ENCODE assay signal across 20 cellular contexts in the genomic region with DNA sequence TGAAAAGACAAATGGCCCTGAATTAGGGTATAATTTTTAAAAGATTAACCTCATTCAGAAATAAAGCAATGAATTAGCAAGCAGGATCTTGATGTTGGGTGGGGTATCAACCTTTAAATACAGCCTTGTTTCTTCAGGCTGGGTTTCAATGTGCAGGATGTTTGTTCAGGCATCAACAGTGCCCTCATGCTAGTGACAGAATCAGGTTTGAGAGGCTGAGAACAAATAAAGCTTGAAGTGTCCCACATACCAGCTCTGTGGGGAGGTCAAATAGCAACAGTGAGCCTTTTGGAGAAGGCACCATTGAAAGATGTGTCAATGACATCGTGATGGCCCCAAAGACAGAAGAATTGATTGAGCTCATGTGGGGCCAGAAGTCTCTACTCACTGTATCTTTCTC.
DNase-seq lines count a peak whose midpoint lies in the region; ATAC-seq and TF ChIP-seq lines count a peak whose summit lies in the region.
"Had no signal": no experiment of that assay in that cellular context is flagged by ENCODE, and none has a peak within 500 bp of the region (broad histone marks: within the 10 kb centered on the region; RNA-seq: fewer than 3 reads in every experiment).

No MANE protein-coding gene starts in this region.

- H3K36me3 ChIP-seq in left ventricle myocardium inferior (peaks cover 54% of the 10 kb centered on the region), left lung (no peaks in the 10 kb centered on the region), upper lobe of left lung (no peaks in the 10 kb centered on the region), psoas muscle (ENCODE audit: insufficient read depth in 1 of 2, low read depth in 1 of 2) (peaks cover 0 to 10% of the 10 kb centered on the region in 2 donors)
- H3K36me3 ChIP-seq: BLaER1 treated with 17β-estradiol and CSF1 and Interleukin-3, amounts not matched to agents 10 nM and 100 nM; HAP-1; SJCRH30 had no signal

- no peak for TF ChIP-seq CTCF in left ventricle myocardium inferior (IDR thresholded peaks at IDR 0.05; ENCODE audit: borderline replicate concordance)
- TF ChIP-seq CTCF in left lung (IDR thresholded peaks at IDR 0.05), result no peak
- TF ChIP-seq CTCF in upper lobe of left lung (IDR thresholded peaks at IDR 0.05), result no peak
- TF ChIP-seq CTCF in GM10266 (IDR thresholded peaks at IDR 0.05; ENCODE audit: control insufficient read depth, insufficient read depth, low read depth, missing control alignments), result no peak
- TF ChIP-seq CTCF in psoas muscle (IDR thresholded peaks at IDR 0.05), result no peak

- H3K9me3 ChIP-seq in left ventricle myocardium inferior (replicated peaks), result no peaks in the 10 kb centered on the region
- no peaks in the 10 kb centered on the region for H3K9me3 ChIP-seq in left lung
- H3K9me3 ChIP-seq in upper lobe of left lung, result no peaks in the 10 kb centered on the region
- H3K9me3 ChIP-seq in psoas muscle, result no peaks in the 10 kb centered on the region
- H3K9me3 ChIP-seq: BLaER1 treated with 17β-estradiol and CSF1 and Interleukin-3, amounts not matched to agents 10 nM and 100 nM; HAP-1; SJCRH30 had no signal

- H3K4me1 ChIP-seq in left ventricle myocardium inferior, result peaks cover 26% of the 10 kb centered on the region
- H3K4me1 ChIP-seq in left lung, result peaks cover 0 to 8% of the 10 kb centered on the region in 2 donors
- peaks cover 0 to 10% (median 0%) of the 10 kb centered on the region in 4 donors for H3K4me1 ChIP-seq in upper lobe of left lung
- peaks cover 9% of the 10 kb centered on the region for H3K4me1 ChIP-seq in psoas muscle
- H3K4me1 ChIP-seq: HAP-1, SJCRH30 had no signal

- 50 to 59% methylated on average over 1 of the region's 1 CpG for WGBS in upper lobe of left lung, 2 donors
- 67 to 84% (median 79%) methylated on average over 1 of the region's 1 CpG for WGBS in psoas muscle, 3 donors

- ATAC-seq in Right ventricle myocardium superior (ENCODE audit: poor library complexity) (no peak), left lung (peak; percentile 96), upper lobe of left lung (ENCODE audit: low FRiP score in 2 of 2) (peak; percentile 38 to 60), psoas muscle (no peak)
- ATAC-seq: GM12878 had no signal

- peak overlapping the region; percentile 67 for H3K27ac ChIP-seq in left ventricle myocardium inferior (replicated peaks)
- no peak overlapping the region for H3K27ac ChIP-seq in left lung
- H3K27ac ChIP-seq in upper lobe of left lung, result no peak overlapping the region
- no peak overlapping the region for H3K27ac ChIP-seq in psoas muscle
- H3K27ac ChIP-seq: BLaER1 treated with 17β-estradiol and CSF1 and Interleukin-3, amounts not matched to agents 10 nM and 100 nM; KMS-11; SJCRH30 had no signal

- DNase-seq in left ventricle myocardium inferior, result no peak
- no peak for DNase-seq in Right ventricle myocardium superior
- DNase-seq in NCI-H345 treated with DMSO at 0.1 percent for 48 hours (lab: John Stamatoyannopoulos, UW; ENCODE audit: unreplicated experiment), result peak; percentile 7
- no peak for DNase-seq in left lung
- no peak for DNase-seq in upper lobe of left lung
- no peak for DNase-seq in GM10266 (ENCODE audit: extremely low spot score)
- no peak for DNase-seq in psoas muscle
- DNase-seq in hypothalamus (lab: John Stamatoyannopoulos, UW), result no peak
- DNase-seq: GF-D8, MV-4-11, NCI-H1417, NCI-H187, NCI-H2171, NCI-H446 treated with DMSO at 0.1 percent for 48 hours, NCI-H82, SJCRH30 had no signal

- H3K27me3 ChIP-seq in left ventricle myocardium inferior (ENCODE audit: low read depth) (no peaks in the 10 kb centered on the region), left lung (no peaks in the 10 kb centered on the region), upper lobe of left lung (no peaks in the 10 kb centered on the region), psoas muscle (ENCODE audit: insufficient read depth in 3 of 3, low read length in 2 of 3) (no peaks in the 10 kb centered on the region)
- H3K27me3 ChIP-seq: BLaER1 treated with 17β-estradiol and CSF1 and Interleukin-3, amounts not matched to agents 10 nM and 100 nM; SJCRH30 had no signal

- no peak for TF ChIP-seq EP300 in upper lobe of left lung (IDR thresholded peaks at IDR 0.05)

- intact Hi-C loops in left ventricle myocardium inferior (cut with micrococcal nuclease), result no loop called here
- intact Hi-C loops in Right ventricle myocardium superior (cut with DNase I), result no loop called here
- intact Hi-C loops in left lung (cut with DNase I), result no loop called here
- intact Hi-C loops in psoas muscle (cut with DNase I), result no loop called here

- H3K4me3 ChIP-seq in left ventricle myocardium inferior (no peak overlapping the region), left lung (no peak overlapping the region), upper lobe of left lung (no peak overlapping the region), psoas muscle (no peak overlapping the region)
- H3K4me3 ChIP-seq: BLaER1 treated with 17β-estradiol and CSF1 and Interleukin-3, amounts not matched to agents 10 nM and 100 nM; GM12878; HAP-1; SJCRH30 had no signal

- TF ChIP-seq POLR2A in upper lobe of left lung (IDR thresholded peaks at IDR 0.05), result no peak

Comparison
In these comparisons a context has a peak if more than half of its experiments do, and no peak if none do; other contexts are left out.
1. ATAC-seq: peak in left lung (single experiment) and upper lobe of left lung (2 of 2); none in Right ventricle myocardium superior (single experiment) and psoas muscle (0 of 4).